22 cellular contexts compared by ENCODE assay signal in the genomic region with DNA sequence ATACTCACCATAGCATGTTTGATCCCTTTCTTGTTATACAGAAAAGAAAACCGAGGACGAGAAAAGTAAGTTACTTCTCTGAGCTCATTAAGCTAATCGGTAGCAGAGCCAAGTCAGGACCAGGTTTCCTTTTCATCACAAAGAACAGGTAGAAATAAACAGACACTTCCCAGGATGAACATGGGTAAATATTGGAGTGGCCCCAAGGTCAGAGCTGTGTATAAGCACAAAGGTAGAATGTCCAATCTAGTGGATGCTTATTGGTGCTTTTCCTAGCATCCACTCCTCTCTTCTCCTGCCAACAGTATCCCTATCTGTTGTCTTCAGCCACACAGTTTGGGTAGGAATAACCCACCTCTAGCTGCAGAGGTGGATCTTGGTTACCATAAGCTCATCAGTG.
"Had no signal": no experiment of that assay in that cellular context is flagged by ENCODE, and none has a peak within 500 bp of the region (broad histone marks: within the 10 kb centered on the region; RNA-seq: fewer than 3 reads in every experiment).

No MANE protein-coding gene starts in this region.

- DNase-seq: Kasumi-1, MV-4-11, NCI-H1048, NCI-H1105, NCI-H1417, NCI-H1436 treated with DMSO at 0.1 percent for 48 hours, NCI-H1694 treated with DMSO at 0.1 percent for 48 hours, NCI-H1930, NCI-H2171 treated with DMSO at 0.1 percent for 48 hours, NCI-H345, NCI-H446 treated with DMSO at 0.1 percent for 48 hours, NCI-H526, NCI-H82, PC-3, SHP77 treated with DMSO at 0.1 percent for 48 hours, SJCRH30, T-helper 1 cell had no signal

- H3K9ac ChIP-seq: KMS-11 had no signal

- H3K4me1 ChIP-seq: SJCRH30 had no signal

- H3K4me3 ChIP-seq: K562, SJCRH30 had no signal

- H3K4me2 ChIP-seq: KMS-11 had no signal

- H3K36me3 ChIP-seq: SJCRH30 had no signal

- H3K9me3 ChIP-seq: SJCRH30 had no signal

- ATAC-seq: K562, Panc1, PC-3, SK-N-SH treated with all-trans-retinoic acid at 6 μM for 48 hours had no signal

- FAIRE-seq: K562 had no signal

- H3K27ac ChIP-seq: KMS-11, RWPE1, SJCRH30 had no signal
